ENCODE assay signal across 17 cellular contexts in genomic region chr1:107844009-107844408, GRCh38.
DNase-seq lines count a peak whose midpoint lies in the region; ATAC-seq and TF ChIP-seq lines count a peak whose summit lies in the region.
"Had no signal": no experiment of that assay in that cellular context is flagged by ENCODE, and none has a peak within 500 bp of the region (broad histone marks: within the 10 kb centered on the region; RNA-seq: fewer than 3 reads in every experiment).

No MANE protein-coding gene starts in this region.

- DNase-seq in activated T-cell treated with anti-CD3 and anti-CD28 coated beads, Interleukin-2, amount 50 U/mL, for 72 hours: no peak
- no peak for DNase-seq in activated T-cell treated with anti-CD3 and anti-CD28 coated beads, Interleukin-2, amount 50 U/mL, for 48 hours
- DNase-seq in central memory CD8-positive, alpha-beta T cell (ENCODE audit: low spot score in 2 of 2): no peak
- DNase-seq in midbrain (lab: John Stamatoyannopoulos, UW): no peak
- DNase-seq in COLO829 (ENCODE audit: low spot score): no peak
- DNase-seq: activated CD4-positive, alpha-beta T cell treated with anti-CD3 and anti-CD28 coated beads, Interleukin-2, amount 50 U/mL, for 4 hours; activated effector memory CD4-positive, alpha-beta T cell treated with anti-CD3 and anti-CD28 coated beads, Interleukin-2, amount 50 U/mL, for 16 hours; COR-L47; nephron progenitor cell had no signal

- no peaks in the 10 kb centered on the region for H3K27me3 Mint-ChIP-seq in activated T-cell treated with anti-CD3 and anti-CD28 coated beads, Interleukin-2, amount 50 U/mL, for 72 hours (ENCODE audit: low read depth)
- no peaks in the 10 kb centered on the region for H3K27me3 Mint-ChIP-seq in central memory CD8-positive, alpha-beta T cell
- H3K27me3 Mint-ChIP-seq in stimulated activated memory B cell treated with anti-CD40 and anti-IgM and Interleukin-4, amounts not matched to agents 10 μg/mL and 1 μg/mL and 100 μg/mL, for 72 hours: no peaks in the 10 kb centered on the region

- no peak for ATAC-seq in activated T-cell treated with anti-CD3 and anti-CD28 coated beads, Interleukin-2, amount 50 U/mL, for 72 hours (replicated peaks in 1 of 2)
- ATAC-seq in central memory CD8-positive, alpha-beta T cell (replicated peaks; ENCODE audit: extremely low read depth, poor library complexity, severe bottlenecking): no peak
- ATAC-seq in stimulated activated memory B cell treated with anti-CD40 and anti-IgM and Interleukin-4, amounts not matched to agents 10 μg/mL and 1 μg/mL and 100 μg/mL, for 72 hours: peak; percentile 34
- no peak for ATAC-seq in HG02870 (IDR thresholded peaks at IDR 0.05; ENCODE audit: unreplicated experiment)
- ATAC-seq: gastroesophageal sphincter, psoas muscle had no signal

- peaks cover 15% of the 10 kb centered on the region for H3F3A ChIP-seq in Loucy (ENCODE audit: low read depth)

- no peaks in the 10 kb centered on the region for H3K9me3 ChIP-seq in Loucy (ENCODE audit: insufficient read depth, low read depth, low read length)
- H3K9me3 ChIP-seq: Peyer's patch, psoas muscle had no signal

- H3K36me3 ChIP-seq in Loucy (ENCODE audit: insufficient read depth, low read length): no peaks in the 10 kb centered on the region
- H3K36me3 ChIP-seq: gastroesophageal sphincter, Peyer's patch had no signal

- peak overlapping the region; percentile 52 for H3K27ac Mint-ChIP-seq in activated T-cell treated with anti-CD3 and anti-CD28 coated beads, Interleukin-2, amount 50 U/mL, for 72 hours
- H3K27ac Mint-ChIP-seq in central memory CD8-positive, alpha-beta T cell (ENCODE audit: low read depth): peak overlapping the region; percentile 54
- peak overlapping the region; percentile 88 for H3K27ac Mint-ChIP-seq in stimulated activated memory B cell treated with anti-CD40 and anti-IgM and Interleukin-4, amounts not matched to agents 10 μg/mL and 1 μg/mL and 100 μg/mL, for 72 hours
- H3K27ac Mint-ChIP-seq: brain, nephron progenitor cell had no signal

- H2AFZ ChIP-seq in Loucy (ENCODE audit: low read length): no peak overlapping the region

- peaks cover 48% of the 10 kb centered on the region for H3K4me1 Mint-ChIP-seq in activated T-cell treated with anti-CD3 and anti-CD28 coated beads, Interleukin-2, amount 50 U/mL, for 72 hours (ENCODE audit: low read depth)
- H3K4me1 Mint-ChIP-seq in central memory CD8-positive, alpha-beta T cell: peaks cover 79% of the 10 kb centered on the region
- H3K4me1 Mint-ChIP-seq in stimulated activated memory B cell treated with anti-CD40 and anti-IgM and Interleukin-4, amounts not matched to agents 10 μg/mL and 1 μg/mL and 100 μg/mL, for 72 hours: peaks cover 73% of the 10 kb centered on the region
- H3K4me1 Mint-ChIP-seq: brain had no signal

- H3K4me3 ChIP-seq in Loucy (ENCODE audit: low read length, poor library complexity, severe bottlenecking): peak overlapping the region; percentile 56
- H3K4me3 ChIP-seq: gastroesophageal sphincter, psoas muscle, SK-N-MC had no signal

- peaks cover 63% of the 10 kb centered on the region for H3K4me1 ChIP-seq in Loucy (ENCODE audit: insufficient read depth, low read length, poor library complexity, severe bottlenecking)
- H3K4me1 ChIP-seq: gastroesophageal sphincter, psoas muscle had no signal

- H3K9me3 Mint-ChIP-seq in activated T-cell treated with anti-CD3 and anti-CD28 coated beads, Interleukin-2, amount 50 U/mL, for 72 hours: peaks cover 2 to 6% of the 10 kb centered on the region in 2 donors
- peaks cover 23% of the 10 kb centered on the region for H3K9me3 Mint-ChIP-seq in central memory CD8-positive, alpha-beta T cell
- peaks cover 8% of the 10 kb centered on the region for H3K9me3 Mint-ChIP-seq in stimulated activated memory B cell treated with anti-CD40 and anti-IgM and Interleukin-4, amounts not matched to agents 10 μg/mL and 1 μg/mL and 100 μg/mL, for 72 hours

- peak overlapping the region; percentile 59 to 62 for H3K4me3 Mint-ChIP-seq in activated T-cell treated with anti-CD3 and anti-CD28 coated beads, Interleukin-2, amount 50 U/mL, for 72 hours
- H3K4me3 Mint-ChIP-seq in central memory CD8-positive, alpha-beta T cell: peak overlapping the region; percentile 74
- H3K4me3 Mint-ChIP-seq in stimulated activated memory B cell treated with anti-CD40 and anti-IgM and Interleukin-4, amounts not matched to agents 10 μg/mL and 1 μg/mL and 100 μg/mL, for 72 hours: peak overlapping the region; percentile 64
- H3K4me3 Mint-ChIP-seq: brain, nephron progenitor cell had no signal

- H3K79me2 ChIP-seq in Loucy (ENCODE audit: insufficient read depth, low read length): peaks cover 100% of the 10 kb centered on the region

- H3K9me2 ChIP-seq in Loucy (replicated peaks; ENCODE audit: low read depth, low read length): no peaks in the 10 kb centered on the region

- H3K4me2 ChIP-seq in Loucy (ENCODE audit: low read depth, low read length, poor library complexity, severe bottlenecking): peak overlapping the region; percentile 67

- H3K27me3 ChIP-seq in Loucy (ENCODE audit: insufficient read depth, low read length, poor library complexity, severe bottlenecking): no peaks in the 10 kb centered on the region
- H3K27me3 ChIP-seq: Peyer's patch had no signal

- H4K20me1 ChIP-seq in Loucy (ENCODE audit: insufficient read depth, low read length, poor library complexity, severe bottlenecking): peaks cover 48% of the 10 kb centered on the region

- no peak for TF ChIP-seq CTCF in Loucy (conservative IDR thresholded peaks at IDR 0.05; ENCODE audit: low read length)

- H3K36me3 Mint-ChIP-seq in activated T-cell treated with anti-CD3 and anti-CD28 coated beads, Interleukin-2, amount 50 U/mL, for 72 hours (ENCODE audit: insufficient read depth in 2 of 2): peaks cover 6 to 9% of the 10 kb centered on the region in 2 donors
- peaks cover 6% of the 10 kb centered on the region for H3K36me3 Mint-ChIP-seq in central memory CD8-positive, alpha-beta T cell (ENCODE audit: insufficient read depth)
- peaks cover 41% of the 10 kb centered on the region for H3K36me3 Mint-ChIP-seq in stimulated activated memory B cell treated with anti-CD40 and anti-IgM and Interleukin-4, amounts not matched to agents 10 μg/mL and 1 μg/mL and 100 μg/mL, for 72 hours

- peak overlapping the region; percentile 61 for H3K9ac ChIP-seq in Loucy (ENCODE audit: low read depth, low read length, poor library complexity, severe bottlenecking)
